In genomic region chr22:47199261-47199948, GRCh38 we compare ENCODE assay signal across 21 cellular contexts.
DNase-seq lines count a peak whose midpoint lies in the region; ATAC-seq and TF ChIP-seq lines count a peak whose summit lies in the region.
"Had no signal": no experiment of that assay in that cellular context is flagged by ENCODE, and none has a peak within 500 bp of the region (broad histone marks: within the 10 kb centered on the region; RNA-seq: fewer than 3 reads in every experiment).

No MANE protein-coding gene starts in this region.

- DNase-seq in stimulated activated CD4-positive, alpha-beta T cell treated with anti-CD3 and anti-CD28 coated beads, Interleukin-4, amount 100 ng/mL, for 24 hours: peak; percentile 1
- no peak for DNase-seq in stimulated activated CD4-positive, alpha-beta T cell treated with anti-CD3 and anti-CD28 coated beads, Interleukin-4, amount 100 ng/mL, for 4 hours
- DNase-seq in T-helper 17 cell (no peak), mucosa of descending colon (no peak), epidermal melanocyte (ENCODE audit: insufficient read length, low spot score) (no peak)
- DNase-seq: activated CD4-positive, alpha-beta T cell treated with anti-CD3 and anti-CD28 coated beads, Interleukin-2, amount 50 U/mL, for 4 hours; activated naive CD4-positive, alpha-beta T cell treated with Interleukin-2 at 50 U/mL for 16 hours; central memory CD4-positive, alpha-beta T cell; NCI-H1092; NCI-H2081; NCI-H510A; retina; SHP77; stimulated activated naive B cell treated with anti-CD40 and anti-IgM and Interleukin-4, amounts not matched to agents 10 μg/mL and 1 μg/mL and 100 μg/mL, for 72 hours had no signal

- H3K9me3 ChIP-seq in T-helper 17 cell (ENCODE audit: control insufficient read depth, low read length, poor library complexity, severe bottlenecking) (no peaks in the 10 kb centered on the region), mucosa of descending colon (no peaks in the 10 kb centered on the region)
- H3K9me3 ChIP-seq: esophagus muscularis mucosa, tibial nerve had no signal

- no peaks in the 10 kb centered on the region for H3K36me3 ChIP-seq in mucosa of descending colon (ENCODE audit: low read depth)
- H3K36me3 ChIP-seq: esophagus muscularis mucosa, neural progenitor cell, tibial nerve had no signal

- H3K4me3 ChIP-seq in mucosa of descending colon: no peak overlapping the region
- H3K4me3 ChIP-seq: esophagus muscularis mucosa, neural progenitor cell, tibial nerve had no signal

- no peaks in the 10 kb centered on the region for H3K4me1 Mint-ChIP-seq in T-helper 17 cell
- H3K4me1 Mint-ChIP-seq: neural progenitor cell, T-cell had no signal

- H3K27ac Mint-ChIP-seq in T-helper 17 cell: no peak overlapping the region
- H3K27ac Mint-ChIP-seq: neural progenitor cell; stimulated activated naive B cell treated with anti-CD40 and anti-IgM and Interleukin-4, amounts not matched to agents 10 μg/mL and 1 μg/mL and 100 μg/mL, for 72 hours; T-cell had no signal

- H3K4me1 ChIP-seq in mucosa of descending colon (ENCODE audit: low read depth): no peaks in the 10 kb centered on the region
- H3K4me1 ChIP-seq: neural progenitor cell had no signal

- TF ChIP-seq CTCF in mucosa of descending colon (IDR thresholded peaks at IDR 0.05): no peak

- intact Hi-C loops in mucosa of descending colon (cut with DNase I, micrococcal nuclease): no loop called here

- H3K27me3 Mint-ChIP-seq in T-helper 17 cell: peaks cover 8% of the 10 kb centered on the region
- H3K27me3 Mint-ChIP-seq: T-cell had no signal

- no peak for ATAC-seq in T-helper 17 cell
- peak; percentile 11 for ATAC-seq in mucosa of descending colon
- ATAC-seq in GM21717 (IDR thresholded peaks at IDR 0.05; ENCODE audit: unreplicated experiment): no peak
- no peak for ATAC-seq in HG03571 (IDR thresholded peaks at IDR 0.05; ENCODE audit: unreplicated experiment)
- ATAC-seq in HG03520 (IDR thresholded peaks at IDR 0.05; ENCODE audit: unreplicated experiment): no peak
- ATAC-seq: stimulated activated naive B cell treated with anti-CD40 and anti-IgM and Interleukin-4, amounts not matched to agents 10 μg/mL and 1 μg/mL and 100 μg/mL, for 72 hours; T-cell had no signal

- peak overlapping the region; percentile 7 for H3K4me3 Mint-ChIP-seq in T-helper 17 cell
- H3K4me3 Mint-ChIP-seq: neural progenitor cell; stimulated activated naive B cell treated with anti-CD40 and anti-IgM and Interleukin-4, amounts not matched to agents 10 μg/mL and 1 μg/mL and 100 μg/mL, for 72 hours; T-cell had no signal

- no peaks in the 10 kb centered on the region for H3K36me3 Mint-ChIP-seq in T-helper 17 cell (ENCODE audit: low read depth)
- H3K36me3 Mint-ChIP-seq: neural progenitor cell; stimulated activated naive B cell treated with anti-CD40 and anti-IgM and Interleukin-4, amounts not matched to agents 10 μg/mL and 1 μg/mL and 100 μg/mL, for 72 hours; T-cell had no signal
